In the genomic region with DNA sequence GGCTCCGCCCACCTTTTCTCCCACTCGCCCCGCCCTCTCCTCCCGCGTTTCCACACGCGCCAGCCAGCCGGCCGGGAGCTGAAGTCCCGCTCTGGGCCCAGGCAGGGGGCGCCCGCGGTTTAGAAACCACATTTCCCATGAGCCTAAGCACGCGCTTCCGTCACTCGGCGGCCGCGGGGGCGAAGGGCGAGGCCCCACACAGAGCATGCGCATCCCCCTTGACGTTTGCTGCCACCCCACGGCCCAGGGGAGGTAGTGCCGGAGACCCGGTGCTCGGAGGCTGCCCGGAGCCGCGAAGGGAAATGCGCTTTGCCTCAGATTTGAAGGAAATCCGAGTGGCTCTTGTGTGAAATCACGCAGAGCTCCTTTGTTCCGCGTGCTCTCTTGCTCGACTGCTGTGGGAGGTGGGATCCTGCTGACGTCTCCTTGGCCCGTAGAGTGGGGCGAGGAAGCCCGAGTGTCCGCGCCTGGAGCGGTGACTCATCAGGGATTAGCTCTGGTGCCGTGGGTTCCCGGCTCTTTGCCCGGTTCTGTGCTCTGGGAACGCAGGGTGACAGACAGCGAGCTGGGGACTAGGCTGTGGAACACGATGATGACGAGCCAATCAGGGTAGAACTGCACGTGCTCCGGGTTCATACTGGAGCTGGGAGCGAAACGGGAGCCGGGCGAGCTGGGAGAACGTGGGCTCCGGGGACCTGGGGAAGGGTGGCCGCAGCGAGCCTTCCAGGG, we compare ENCODE assay signal across 1 cellular context.
TF ChIP-seq lines count a peak whose summit lies in the region.

No MANE protein-coding gene starts in this region.

TF ChIP-seq in WTC11, 78 proteins besides CTCF, POLR2A, EP300 and RAD21 (continued from another document and continues in another):
- TF ChIP-seq, protein P1, sequence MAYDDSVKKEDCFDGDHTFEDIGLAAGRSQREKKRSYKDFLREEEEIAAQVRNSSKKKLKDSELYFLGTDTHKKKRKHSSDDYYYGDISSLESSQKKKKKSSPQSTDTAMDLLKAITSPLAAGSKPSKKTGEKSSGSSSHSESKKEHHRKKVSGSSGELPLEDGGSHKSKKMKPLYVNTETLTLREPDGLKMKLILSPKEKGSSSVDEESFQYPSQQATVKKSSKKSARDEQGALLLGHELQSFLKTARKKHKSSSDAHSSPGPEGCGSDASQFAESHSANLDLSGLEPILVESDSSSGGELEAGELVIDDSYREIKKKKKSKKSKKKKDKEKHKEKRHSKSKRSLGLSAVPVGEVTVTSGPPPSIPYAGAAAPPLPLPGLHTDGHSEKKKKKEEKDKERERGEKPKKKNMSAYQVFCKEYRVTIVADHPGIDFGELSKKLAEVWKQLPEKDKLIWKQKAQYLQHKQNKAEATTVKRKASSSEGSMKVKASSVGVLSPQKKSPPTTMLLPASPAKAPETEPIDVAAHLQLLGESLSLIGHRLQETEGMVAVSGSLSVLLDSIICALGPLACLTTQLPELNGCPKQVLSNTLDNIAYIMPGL (CRISPR knock-in tag; IDR thresholded peaks at IDR 0.05) = peak; percentile 68
- TF ChIP-seq TEAD4 (CRISPR knock-in tag; IDR thresholded peaks at IDR 0.05) (no peak), RORB (CRISPR knock-in tag; IDR thresholded peaks at IDR 0.05) (no peak), CBFB (CRISPR knock-in tag; IDR thresholded peaks at IDR 0.05; ENCODE audit: low read depth) (no peak; the same call in 1 of the 2 replicates), IRF2 (CRISPR knock-in tag; IDR thresholded peaks at IDR 0.05; ENCODE audit: borderline replicate concordance, low read depth) (no peak), HMGA2 (CRISPR knock-in tag; IDR thresholded peaks at IDR 0.05) (peak; percentile 7; the same call in 1 of the 2 replicates), NR3C1 (CRISPR knock-in tag; conservative IDR thresholded peaks at IDR 0.05; ENCODE audit: low read depth) (no peak), TCF7 (CRISPR knock-in tag; IDR thresholded peaks at IDR 0.05; ENCODE audit: low read depth) (0 out of 2 replicates have a peak, but pooled peaks have one; percentile 16), ZNF232 (CRISPR knock-in tag; IDR thresholded peaks at IDR 0.05) (peak; percentile 46; the same call in 1 of the 2 replicates), SOX15 (CRISPR knock-in tag; IDR thresholded peaks at IDR 0.05) (no peak), MYBL2 (CRISPR knock-in tag; IDR thresholded peaks at IDR 0.05) (no peak; the same call in 1 of the 2 replicates), FOXJ3 (CRISPR knock-in tag; IDR thresholded peaks at IDR 0.05; ENCODE audit: borderline replicate concordance) (no peak), RELA (CRISPR knock-in tag; IDR thresholded peaks at IDR 0.05; ENCODE audit: borderline replicate concordance) (0 out of 2 replicates have a peak, but pooled peaks have one; percentile 24), ZNF121 (CRISPR knock-in tag; IDR thresholded peaks at IDR 0.05) (no peak), ZNF317 (CRISPR knock-in tag; IDR thresholded peaks at IDR 0.05; ENCODE audit: borderline replicate concordance, low read depth) (no peak), OVOL2 (CRISPR knock-in tag; IDR thresholded peaks at IDR 0.05; ENCODE audit: borderline replicate concordance) (no peak), ZNF671 (CRISPR knock-in tag; IDR thresholded peaks at IDR 0.05) (no peak; the same call in 1 of the 2 replicates), NFYB (CRISPR knock-in tag; conservative IDR thresholded peaks at IDR 0.05; ENCODE audit: low read depth) (no peak), NFE2L1 (CRISPR knock-in tag; IDR thresholded peaks at IDR 0.05) (no peak; the same call in 1 of the 2 replicates), GTF2I (CRISPR knock-in tag; conservative IDR thresholded peaks at IDR 0.05) (no peak), ELF4 (CRISPR knock-in tag; IDR thresholded peaks at IDR 0.05; ENCODE audit: low read depth) (no peak), FOXK1 (CRISPR knock-in tag; IDR thresholded peaks at IDR 0.05) (peak; percentile 80), EMX1 (CRISPR knock-in tag; IDR thresholded peaks at IDR 0.05) (no peak), FOXP1 (CRISPR knock-in tag; IDR thresholded peaks at IDR 0.05; ENCODE audit: borderline replicate concordance) (no peak), TP53 (CRISPR knock-in tag; IDR thresholded peaks at IDR 0.05) (no peak; the same call in 1 of the 2 replicates), GRHL2 (CRISPR knock-in tag; IDR thresholded peaks at IDR 0.05; ENCODE audit: insufficient replicate concordance, severe bottlenecking) (no peak)
- TF ChIP-seq, protein P2, sequence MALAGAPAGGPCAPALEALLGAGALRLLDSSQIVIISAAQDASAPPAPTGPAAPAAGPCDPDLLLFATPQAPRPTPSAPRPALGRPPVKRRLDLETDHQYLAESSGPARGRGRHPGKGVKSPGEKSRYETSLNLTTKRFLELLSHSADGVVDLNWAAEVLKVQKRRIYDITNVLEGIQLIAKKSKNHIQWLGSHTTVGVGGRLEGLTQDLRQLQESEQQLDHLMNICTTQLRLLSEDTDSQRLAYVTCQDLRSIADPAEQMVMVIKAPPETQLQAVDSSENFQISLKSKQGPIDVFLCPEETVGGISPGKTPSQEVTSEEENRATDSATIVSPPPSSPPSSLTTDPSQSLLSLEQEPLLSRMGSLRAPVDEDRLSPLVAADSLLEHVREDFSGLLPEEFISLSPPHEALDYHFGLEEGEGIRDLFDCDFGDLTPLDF (CRISPR knock-in tag; IDR thresholded peaks at IDR 0.05) = no peak
- TF ChIP-seq, protein P3, sequence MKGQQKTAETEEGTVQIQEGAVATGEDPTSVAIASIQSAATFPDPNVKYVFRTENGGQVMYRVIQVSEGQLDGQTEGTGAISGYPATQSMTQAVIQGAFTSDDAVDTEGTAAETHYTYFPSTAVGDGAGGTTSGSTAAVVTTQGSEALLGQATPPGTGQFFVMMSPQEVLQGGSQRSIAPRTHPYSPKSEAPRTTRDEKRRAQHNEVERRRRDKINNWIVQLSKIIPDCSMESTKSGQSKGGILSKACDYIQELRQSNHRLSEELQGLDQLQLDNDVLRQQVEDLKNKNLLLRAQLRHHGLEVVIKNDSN (CRISPR knock-in tag; IDR thresholded peaks at IDR 0.05) = 0 out of 2 replicates have a peak, but pooled peaks have one; percentile 11
- TF ChIP-seq, protein P4, sequence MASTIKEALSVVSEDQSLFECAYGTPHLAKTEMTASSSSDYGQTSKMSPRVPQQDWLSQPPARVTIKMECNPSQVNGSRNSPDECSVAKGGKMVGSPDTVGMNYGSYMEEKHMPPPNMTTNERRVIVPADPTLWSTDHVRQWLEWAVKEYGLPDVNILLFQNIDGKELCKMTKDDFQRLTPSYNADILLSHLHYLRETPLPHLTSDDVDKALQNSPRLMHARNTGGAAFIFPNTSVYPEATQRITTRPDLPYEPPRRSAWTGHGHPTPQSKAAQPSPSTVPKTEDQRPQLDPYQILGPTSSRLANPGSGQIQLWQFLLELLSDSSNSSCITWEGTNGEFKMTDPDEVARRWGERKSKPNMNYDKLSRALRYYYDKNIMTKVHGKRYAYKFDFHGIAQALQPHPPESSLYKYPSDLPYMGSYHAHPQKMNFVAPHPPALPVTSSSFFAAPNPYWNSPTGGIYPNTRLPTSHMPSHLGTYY (CRISPR knock-in tag; IDR thresholded peaks at IDR 0.05) = no peak
- TF ChIP-seq, protein P5, sequence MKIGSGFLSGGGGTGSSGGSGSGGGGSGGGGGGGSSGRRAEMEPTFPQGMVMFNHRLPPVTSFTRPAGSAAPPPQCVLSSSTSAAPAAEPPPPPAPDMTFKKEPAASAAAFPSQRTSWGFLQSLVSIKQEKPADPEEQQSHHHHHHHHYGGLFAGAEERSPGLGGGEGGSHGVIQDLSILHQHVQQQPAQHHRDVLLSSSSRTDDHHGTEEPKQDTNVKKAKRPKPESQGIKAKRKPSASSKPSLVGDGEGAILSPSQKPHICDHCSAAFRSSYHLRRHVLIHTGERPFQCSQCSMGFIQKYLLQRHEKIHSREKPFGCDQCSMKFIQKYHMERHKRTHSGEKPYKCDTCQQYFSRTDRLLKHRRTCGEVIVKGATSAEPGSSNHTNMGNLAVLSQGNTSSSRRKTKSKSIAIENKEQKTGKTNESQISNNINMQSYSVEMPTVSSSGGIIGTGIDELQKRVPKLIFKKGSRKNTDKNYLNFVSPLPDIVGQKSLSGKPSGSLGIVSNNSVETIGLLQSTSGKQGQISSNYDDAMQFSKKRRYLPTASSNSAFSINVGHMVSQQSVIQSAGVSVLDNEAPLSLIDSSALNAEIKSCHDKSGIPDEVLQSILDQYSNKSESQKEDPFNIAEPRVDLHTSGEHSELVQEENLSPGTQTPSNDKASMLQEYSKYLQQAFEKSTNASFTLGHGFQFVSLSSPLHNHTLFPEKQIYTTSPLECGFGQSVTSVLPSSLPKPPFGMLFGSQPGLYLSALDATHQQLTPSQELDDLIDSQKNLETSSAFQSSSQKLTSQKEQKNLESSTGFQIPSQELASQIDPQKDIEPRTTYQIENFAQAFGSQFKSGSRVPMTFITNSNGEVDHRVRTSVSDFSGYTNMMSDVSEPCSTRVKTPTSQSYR (CRISPR knock-in tag; IDR thresholded peaks at IDR 0.05) = no peak
- TF ChIP-seq, protein P6, sequence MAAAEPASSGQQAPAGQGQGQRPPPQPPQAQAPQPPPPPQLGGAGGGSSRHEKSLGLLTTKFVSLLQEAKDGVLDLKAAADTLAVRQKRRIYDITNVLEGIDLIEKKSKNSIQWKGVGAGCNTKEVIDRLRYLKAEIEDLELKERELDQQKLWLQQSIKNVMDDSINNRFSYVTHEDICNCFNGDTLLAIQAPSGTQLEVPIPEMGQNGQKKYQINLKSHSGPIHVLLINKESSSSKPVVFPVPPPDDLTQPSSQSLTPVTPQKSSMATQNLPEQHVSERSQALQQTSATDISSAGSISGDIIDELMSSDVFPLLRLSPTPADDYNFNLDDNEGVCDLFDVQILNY (CRISPR knock-in tag; IDR thresholded peaks at IDR 0.05) = peak; percentile 72
- TF ChIP-seq, protein P7, sequence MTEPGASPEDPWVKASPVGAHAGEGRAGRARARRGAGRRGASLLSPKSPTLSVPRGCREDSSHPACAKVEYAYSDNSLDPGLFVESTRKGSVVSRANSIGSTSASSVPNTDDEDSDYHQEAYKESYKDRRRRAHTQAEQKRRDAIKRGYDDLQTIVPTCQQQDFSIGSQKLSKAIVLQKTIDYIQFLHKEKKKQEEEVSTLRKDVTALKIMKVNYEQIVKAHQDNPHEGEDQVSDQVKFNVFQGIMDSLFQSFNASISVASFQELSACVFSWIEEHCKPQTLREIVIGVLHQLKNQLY (CRISPR knock-in tag; IDR thresholded peaks at IDR 0.05) = no peak
- TF ChIP-seq, protein P8, sequence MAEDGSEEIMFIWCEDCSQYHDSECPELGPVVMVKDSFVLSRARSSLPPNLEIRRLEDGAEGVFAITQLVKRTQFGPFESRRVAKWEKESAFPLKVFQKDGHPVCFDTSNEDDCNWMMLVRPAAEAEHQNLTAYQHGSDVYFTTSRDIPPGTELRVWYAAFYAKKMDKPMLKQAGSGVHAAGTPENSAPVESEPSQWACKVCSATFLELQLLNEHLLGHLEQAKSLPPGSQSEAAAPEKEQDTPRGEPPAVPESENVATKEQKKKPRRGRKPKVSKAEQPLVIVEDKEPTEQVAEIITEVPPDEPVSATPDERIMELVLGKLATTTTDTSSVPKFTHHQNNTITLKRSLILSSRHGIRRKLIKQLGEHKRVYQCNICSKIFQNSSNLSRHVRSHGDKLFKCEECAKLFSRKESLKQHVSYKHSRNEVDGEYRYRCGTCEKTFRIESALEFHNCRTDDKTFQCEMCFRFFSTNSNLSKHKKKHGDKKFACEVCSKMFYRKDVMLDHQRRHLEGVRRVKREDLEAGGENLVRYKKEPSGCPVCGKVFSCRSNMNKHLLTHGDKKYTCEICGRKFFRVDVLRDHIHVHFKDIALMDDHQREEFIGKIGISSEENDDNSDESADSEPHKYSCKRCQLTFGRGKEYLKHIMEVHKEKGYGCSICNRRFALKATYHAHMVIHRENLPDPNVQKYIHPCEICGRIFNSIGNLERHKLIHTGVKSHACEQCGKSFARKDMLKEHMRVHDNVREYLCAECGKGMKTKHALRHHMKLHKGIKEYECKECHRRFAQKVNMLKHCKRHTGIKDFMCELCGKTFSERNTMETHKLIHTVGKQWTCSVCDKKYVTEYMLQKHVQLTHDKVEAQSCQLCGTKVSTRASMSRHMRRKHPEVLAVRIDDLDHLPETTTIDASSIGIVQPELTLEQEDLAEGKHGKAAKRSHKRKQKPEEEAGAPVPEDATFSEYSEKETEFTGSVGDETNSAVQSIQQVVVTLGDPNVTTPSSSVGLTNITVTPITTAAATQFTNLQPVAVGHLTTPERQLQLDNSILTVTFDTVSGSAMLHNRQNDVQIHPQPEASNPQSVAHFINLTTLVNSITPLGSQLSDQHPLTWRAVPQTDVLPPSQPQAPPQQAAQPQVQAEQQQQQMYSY (CRISPR knock-in tag; IDR thresholded peaks at IDR 0.05) = no peak
- TF ChIP-seq, protein P9, sequence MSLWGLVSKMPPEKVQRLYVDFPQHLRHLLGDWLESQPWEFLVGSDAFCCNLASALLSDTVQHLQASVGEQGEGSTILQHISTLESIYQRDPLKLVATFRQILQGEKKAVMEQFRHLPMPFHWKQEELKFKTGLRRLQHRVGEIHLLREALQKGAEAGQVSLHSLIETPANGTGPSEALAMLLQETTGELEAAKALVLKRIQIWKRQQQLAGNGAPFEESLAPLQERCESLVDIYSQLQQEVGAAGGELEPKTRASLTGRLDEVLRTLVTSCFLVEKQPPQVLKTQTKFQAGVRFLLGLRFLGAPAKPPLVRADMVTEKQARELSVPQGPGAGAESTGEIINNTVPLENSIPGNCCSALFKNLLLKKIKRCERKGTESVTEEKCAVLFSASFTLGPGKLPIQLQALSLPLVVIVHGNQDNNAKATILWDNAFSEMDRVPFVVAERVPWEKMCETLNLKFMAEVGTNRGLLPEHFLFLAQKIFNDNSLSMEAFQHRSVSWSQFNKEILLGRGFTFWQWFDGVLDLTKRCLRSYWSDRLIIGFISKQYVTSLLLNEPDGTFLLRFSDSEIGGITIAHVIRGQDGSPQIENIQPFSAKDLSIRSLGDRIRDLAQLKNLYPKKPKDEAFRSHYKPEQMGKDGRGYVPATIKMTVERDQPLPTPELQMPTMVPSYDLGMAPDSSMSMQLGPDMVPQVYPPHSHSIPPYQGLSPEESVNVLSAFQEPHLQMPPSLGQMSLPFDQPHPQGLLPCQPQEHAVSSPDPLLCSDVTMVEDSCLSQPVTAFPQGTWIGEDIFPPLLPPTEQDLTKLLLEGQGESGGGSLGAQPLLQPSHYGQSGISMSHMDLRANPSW (CRISPR knock-in tag; conservative IDR thresholded peaks at IDR 0.05; ENCODE audit: low read depth) = no peak
- TF ChIP-seq, protein P10, sequence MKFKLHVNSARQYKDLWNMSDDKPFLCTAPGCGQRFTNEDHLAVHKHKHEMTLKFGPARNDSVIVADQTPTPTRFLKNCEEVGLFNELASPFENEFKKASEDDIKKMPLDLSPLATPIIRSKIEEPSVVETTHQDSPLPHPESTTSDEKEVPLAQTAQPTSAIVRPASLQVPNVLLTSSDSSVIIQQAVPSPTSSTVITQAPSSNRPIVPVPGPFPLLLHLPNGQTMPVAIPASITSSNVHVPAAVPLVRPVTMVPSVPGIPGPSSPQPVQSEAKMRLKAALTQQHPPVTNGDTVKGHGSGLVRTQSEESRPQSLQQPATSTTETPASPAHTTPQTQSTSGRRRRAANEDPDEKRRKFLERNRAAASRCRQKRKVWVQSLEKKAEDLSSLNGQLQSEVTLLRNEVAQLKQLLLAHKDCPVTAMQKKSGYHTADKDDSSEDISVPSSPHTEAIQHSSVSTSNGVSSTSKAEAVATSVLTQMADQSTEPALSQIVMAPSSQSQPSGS (CRISPR knock-in tag; IDR thresholded peaks at IDR 0.05; ENCODE audit: borderline replicate concordance, low read depth) = no peak
- TF ChIP-seq, protein P11, sequence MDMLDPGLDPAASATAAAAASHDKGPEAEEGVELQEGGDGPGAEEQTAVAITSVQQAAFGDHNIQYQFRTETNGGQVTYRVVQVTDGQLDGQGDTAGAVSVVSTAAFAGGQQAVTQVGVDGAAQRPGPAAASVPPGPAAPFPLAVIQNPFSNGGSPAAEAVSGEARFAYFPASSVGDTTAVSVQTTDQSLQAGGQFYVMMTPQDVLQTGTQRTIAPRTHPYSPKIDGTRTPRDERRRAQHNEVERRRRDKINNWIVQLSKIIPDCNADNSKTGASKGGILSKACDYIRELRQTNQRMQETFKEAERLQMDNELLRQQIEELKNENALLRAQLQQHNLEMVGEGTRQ (CRISPR knock-in tag; IDR thresholded peaks at IDR 0.05) = peak; percentile 62
